In the genomic region with DNA sequence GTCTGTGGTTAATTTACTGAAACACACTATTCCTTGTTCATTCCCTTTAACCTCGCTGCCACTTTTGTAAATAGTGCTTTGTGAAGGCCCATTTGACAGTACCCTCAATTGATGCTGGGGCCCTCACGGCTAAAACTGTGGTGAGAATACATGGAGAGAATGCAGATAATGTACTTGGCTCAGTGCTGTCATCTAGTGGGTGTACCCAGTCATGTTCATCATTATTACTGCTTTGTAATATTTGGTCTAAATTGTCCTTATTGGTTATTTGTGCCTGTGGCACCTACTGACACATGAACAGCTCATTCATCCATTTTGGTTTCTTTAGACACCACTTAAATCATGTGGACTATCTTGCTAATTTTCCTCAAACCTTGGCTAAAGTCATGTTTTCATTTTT, we compare ENCODE assay signal across 14 cellular contexts.
DNase-seq lines count a peak whose midpoint lies in the region; ATAC-seq, FAIRE-seq and TF ChIP-seq lines count a peak whose summit lies in the region.
"Had no signal": no experiment of that assay in that cellular context is flagged by ENCODE, and none has a peak within 500 bp of the region (broad histone marks: within the 10 kb centered on the region; RNA-seq: fewer than 3 reads in every experiment).

No MANE protein-coding gene starts in this region.

- TF ChIP-seq CTCF in GM12865 (IDR thresholded peaks at IDR 0.05; ENCODE audit: insufficient read depth, low read depth, low read length, missing control alignments) (peak; percentile 50), mucosa of descending colon (IDR thresholded peaks at IDR 0.05) (peak; percentile 24)

- ATAC-seq in HG02973 (IDR thresholded peaks at IDR 0.05; ENCODE audit: unreplicated experiment) = peak; percentile 68
- peak; percentile 56 for ATAC-seq in mucosa of descending colon
- no peak for ATAC-seq in GM18498 (IDR thresholded peaks at IDR 0.05; ENCODE audit: unreplicated experiment)
- ATAC-seq: activated T-helper 17 cell treated with anti-CD3 and anti-CD28 coated beads, Interleukin-2, amount 50 U/mL, for 72 hours; gastrocnemius medialis; right cardiac atrium had no signal

- no peaks in the 10 kb centered on the region for H3K9me3 ChIP-seq in mucosa of descending colon
- H3K9me3 ChIP-seq: gastrocnemius medialis, Peyer's patch had no signal

- H3K4me3 ChIP-seq in GM12865 (ENCODE audit: low read depth, low read length) (no peak overlapping the region), mucosa of descending colon (no peak overlapping the region)
- H3K4me3 ChIP-seq: gastrocnemius medialis, Peyer's patch had no signal

- peak; percentile 44 for DNase-seq in GM12865 (ENCODE audit: low read depth)
- peak; percentile 3 for DNase-seq in SHP77 treated with DMSO at 0.1 percent for 48 hours (lab: John Stamatoyannopoulos, UW)
- peak in 1 of 3 donors; percentile 50 for DNase-seq in mucosa of descending colon
- no peak for DNase-seq in ureter (ENCODE audit: low spot score)
- no peak for DNase-seq in H54 (ENCODE audit: insufficient read length, low spot score)
- DNase-seq: activated CD4-positive, CD25-positive, alpha-beta regulatory T cell; gastrocnemius medialis; NCI-H1105; Peyer's patch; right cardiac atrium had no signal

- no peaks in the 10 kb centered on the region for H3K36me3 ChIP-seq in mucosa of descending colon (ENCODE audit: low read depth)
- H3K36me3 ChIP-seq: gastrocnemius medialis, Peyer's patch had no signal

- no peaks in the 10 kb centered on the region for H3K4me1 ChIP-seq in mucosa of descending colon (ENCODE audit: low read depth)
- H3K4me1 ChIP-seq: gastrocnemius medialis, Peyer's patch had no signal

- no peak for TF ChIP-seq POLR2A in H54 (IDR thresholded peaks at IDR 0.05; ENCODE audit: low read depth, low read length)

- FAIRE-seq in H54 (lab: Jason Lieb, UNC) = no peak
- FAIRE-seq: G401.6 had no signal

- intact Hi-C loops in mucosa of descending colon (cut with DNase I, micrococcal nuclease) = no loop called here

Comparison
In these comparisons a context has a peak if more than half of its experiments do, and no peak if none do; other contexts are left out.
1. DNase-seq: peak in GM12865 (single experiment) and SHP77 treated with DMSO at 0.1 percent for 48 hours (single experiment); none in ureter (single experiment) and H54 (single experiment).